In the genomic region with DNA sequence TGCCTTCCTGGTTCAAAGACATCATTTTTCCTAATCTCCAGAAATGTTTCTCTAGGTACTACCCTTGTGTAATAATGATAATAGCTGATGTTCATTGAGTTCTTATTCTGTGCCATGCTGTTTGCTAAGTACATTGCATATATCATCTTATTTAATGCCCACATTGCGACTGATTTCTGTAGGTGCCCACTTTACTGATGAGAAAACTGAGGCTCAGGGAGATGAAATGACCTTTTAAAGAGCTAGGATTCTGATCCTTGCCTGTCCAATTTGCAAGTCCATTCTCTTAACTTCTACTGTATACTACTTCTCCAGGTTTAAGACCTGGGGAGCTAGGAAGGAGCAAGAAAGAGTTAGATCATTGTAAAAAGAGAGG, we compare ENCODE assay signal across 11 cellular contexts. TPM values are rescaled to one million over a fixed set of nuclear protein-coding genes. Genes with fewer than 3 reads are reported as not detected.
A peak's percentile ranks its signal among the peaks of the same experiment; 100 is the strongest.
DNase-seq lines count a peak whose midpoint lies in the region; ATAC-seq, FAIRE-seq and TF ChIP-seq lines count a peak whose summit lies in the region.
"Had no signal": no experiment of that assay in that cellular context is flagged by ENCODE, and none has a peak within 500 bp of the region (broad histone marks: within the 10 kb centered on the region; RNA-seq: fewer than 3 reads in every experiment).

No MANE protein-coding gene starts in this region.

- peaks cover 20% of the 10 kb centered on the region for H3K79me2 ChIP-seq in OCI-LY1 (ENCODE audit: insufficient read depth, low read length)

- peaks cover 6% of the 10 kb centered on the region for H3F3A ChIP-seq in OCI-LY1 (ENCODE audit: insufficient read depth, low read length)

- H3K9ac ChIP-seq in OCI-LY1 (ENCODE audit: low read length) = peak overlapping the region; percentile 99; the same call in 1 of the 2 replicates

- peaks cover 62% of the 10 kb centered on the region for H3K36me3 Mint-ChIP-seq in activated CD4-positive, alpha-beta T cell treated with anti-CD3 and anti-CD28 coated beads for 36 hours (ENCODE audit: low read depth)
- H3K36me3 Mint-ChIP-seq in osteocyte (ENCODE audit: unreplicated experiment) = peaks cover 2% of the 10 kb centered on the region

- H4K20me1 ChIP-seq in OCI-LY1 (ENCODE audit: insufficient read depth, low read length) = no peaks in the 10 kb centered on the region

- H3K36me3 ChIP-seq in OCI-LY1 (ENCODE audit: insufficient read depth, low read length) = peaks cover 55% of the 10 kb centered on the region
- peaks cover 13% of the 10 kb centered on the region for H3K36me3 ChIP-seq in bronchial epithelial cell (ENCODE audit: control insufficient read depth, insufficient read depth, low read length)
- H3K36me3 ChIP-seq in left lung = peaks cover 0 to 22% of the 10 kb centered on the region in 2 donors
- H3K36me3 ChIP-seq: thyroid gland had no signal

- FAIRE-seq in bronchial epithelial cell (lab: Jason Lieb, UNC) = no peak

- H3K27ac Mint-ChIP-seq in activated CD4-positive, alpha-beta T cell treated with anti-CD3 and anti-CD28 coated beads for 36 hours = peak overlapping the region; percentile 86
- peak overlapping the region; percentile 99 for H3K27ac Mint-ChIP-seq in osteocyte (ENCODE audit: unreplicated experiment)

- no peaks in the 10 kb centered on the region for H3K9me3 Mint-ChIP-seq in activated CD4-positive, alpha-beta T cell treated with anti-CD3 and anti-CD28 coated beads for 36 hours (ENCODE audit: low read depth)
- H3K9me3 Mint-ChIP-seq in osteocyte (ENCODE audit: unreplicated experiment) = no peaks in the 10 kb centered on the region

- no peaks in the 10 kb centered on the region for H3K9me2 ChIP-seq in OCI-LY1 (ENCODE audit: low read depth, low read length)

- H3K9me3 ChIP-seq in OCI-LY1 (ENCODE audit: low read length) = no peaks in the 10 kb centered on the region
- no peaks in the 10 kb centered on the region for H3K9me3 ChIP-seq in left lung
- H3K9me3 ChIP-seq: thyroid gland had no signal

- DNase-seq in activated CD4-positive, alpha-beta T cell treated with anti-CD3 and anti-CD28 coated beads for 36 hours = no peak
- DNase-seq in activated CD4-positive, alpha-beta T cell treated with anti-CD3 and anti-CD28 coated beads for 48 hours = no peak
- DNase-seq in bronchial epithelial cell (ENCODE audit: low read depth) = no peak
- DNase-seq in osteocyte (ENCODE audit: extremely low spot score, unreplicated experiment) = no peak
- DNase-seq in left lung = no peak
- no peak for DNase-seq in SHP77 (lab: John Stamatoyannopoulos, UW)
- DNase-seq: DMS153, thyroid gland had no signal

- H3K27me3 ChIP-seq in OCI-LY1 (ENCODE audit: insufficient read depth, low read length) (no peaks in the 10 kb centered on the region), bronchial epithelial cell (ENCODE audit: control insufficient read depth, insufficient read depth, low read length) (no peaks in the 10 kb centered on the region), left lung (no peaks in the 10 kb centered on the region)
- H3K27me3 ChIP-seq: thyroid gland had no signal

- H3K4me2 ChIP-seq in OCI-LY1 (ENCODE audit: low read length) = peak overlapping the region; percentile 93

- peak overlapping the region; percentile 100 for H3K4me3 Mint-ChIP-seq in activated CD4-positive, alpha-beta T cell treated with anti-CD3 and anti-CD28 coated beads for 36 hours
- no peak overlapping the region for H3K4me3 Mint-ChIP-seq in osteocyte (ENCODE audit: unreplicated experiment)

- no peaks in the 10 kb centered on the region for H3K27me3 Mint-ChIP-seq in activated CD4-positive, alpha-beta T cell treated with anti-CD3 and anti-CD28 coated beads for 36 hours
- no peaks in the 10 kb centered on the region for H3K27me3 Mint-ChIP-seq in osteocyte (ENCODE audit: unreplicated experiment)

- POLR2A ChIA-PET in activated CD4-positive, alpha-beta T cell treated with anti-CD3 and anti-CD28 coated beads for 36 hours (lab: Charles Lee) = interaction anchor here (0.5 to 1.5 kb wide), 3 partner anchors 16 to 952 kb away, joined by 3 to 4 read pairs (median 3); a partner anchor contains a TSS

- CTCF ChIA-PET in activated CD4-positive, alpha-beta T cell treated with anti-CD3 and anti-CD28 coated beads for 36 hours (lab: Charles Lee) = interaction anchor here (0.8 to 5.3 kb wide), 8 partner anchors 8 to 209 kb away, joined by 3 to 43 read pairs (median 4); a partner anchor contains a TSS

- H2AFZ ChIP-seq in OCI-LY1 (ENCODE audit: low read length) = no peak overlapping the region

- intact Hi-C loops in activated CD4-positive, alpha-beta T cell treated with anti-CD3 and anti-CD28 coated beads for 36 hours (cut with DNase I, micrococcal nuclease) = loop anchor here in 1 of 2 experiments (10.0 kb wide), 1 partner anchor 1151 kb away; a partner anchor contains a TSS
- intact Hi-C loops in left lung (cut with DNase I) = no loop called here

- TF ChIP-seq CTCF in OCI-LY1 (IDR thresholded peaks at IDR 0.05; ENCODE audit: low read length) (no peak), bronchial epithelial cell (IDR thresholded peaks at IDR 0.05; ENCODE audit: insufficient read depth, low read length, severe bottlenecking) (no peak), osteocyte (IDR thresholded peaks at IDR 0.05) (no peak), left lung (IDR thresholded peaks at IDR 0.05) (no peak)

- H3K4me1 Mint-ChIP-seq in activated CD4-positive, alpha-beta T cell treated with anti-CD3 and anti-CD28 coated beads for 36 hours = peaks cover 77% of the 10 kb centered on the region
- H3K4me1 Mint-ChIP-seq in osteocyte (ENCODE audit: unreplicated experiment) = peaks cover 39% of the 10 kb centered on the region

- H3K4me3 ChIP-seq in OCI-LY1 (ENCODE audit: low read depth, low read length, poor library complexity, severe bottlenecking) = peak overlapping the region; percentile 95
- peak overlapping the region; percentile 27 for H3K4me3 ChIP-seq in bronchial epithelial cell (ENCODE audit: low read depth, low read length)
- no peak overlapping the region for H3K4me3 ChIP-seq in left lung
- H3K4me3 ChIP-seq: thyroid gland had no signal

- peaks cover 43% of the 10 kb centered on the region for H3K4me1 ChIP-seq in OCI-LY1 (ENCODE audit: insufficient read depth, low read length, severe bottlenecking)
- H3K4me1 ChIP-seq in left lung = peaks cover 19 to 54% of the 10 kb centered on the region in 2 donors

- no peak for ATAC-seq in activated CD4-positive, alpha-beta T cell treated with anti-CD3 and anti-CD28 coated beads for 36 hours
- ATAC-seq in HG03039 (IDR thresholded peaks at IDR 0.05; ENCODE audit: unreplicated experiment) (no peak), left lung (no peak)
- ATAC-seq: Panc1 had no signal

- H3K27ac ChIP-seq in OCI-LY1 (ENCODE audit: low read depth, low read length, poor library complexity, severe bottlenecking) (peak overlapping the region; percentile 100), left lung (peak overlapping the region in 1 of 2 donors; percentile 60)
- H3K27ac ChIP-seq: thyroid gland had no signal

RNA-seq across cellular contexts. Expression of a gene that starts 2.8 kb away (rescaled TPM):
- 100 to 1,000 TPM; 341 to 385 TPM for total RNA-seq in activated CD4-positive, alpha-beta T cell treated with anti-CD3 and anti-CD28 coated beads for 36 hours
- 81.9 and 88.5 TPM in 2 replicates for total RNA-seq in bronchial epithelial cell
- total RNA-seq in osteocyte = 63.0 and 70.1 TPM in 2 replicates
- 10 to 100 TPM; 30.6 to 36.7 TPM for total RNA-seq in left lung

RNA-seq across cellular contexts. Expression of a gene that starts 6.1 kb away (rescaled TPM):
- 10 to 100 TPM; 24.6 to 30.2 TPM for total RNA-seq in activated CD4-positive, alpha-beta T cell treated with anti-CD3 and anti-CD28 coated beads for 36 hours
- total RNA-seq in bronchial epithelial cell (34.0 and 56.3 TPM in 2 replicates), osteocyte (18.2 and 20.5 TPM in 2 replicates), left lung (10 to 100 TPM; 27.3 to 31.0 TPM)

RNA-seq across cellular contexts. Expression of a gene that starts 32.1 kb away (rescaled TPM):
- 1 to 10 TPM in 1 of 2 experiments, under 1 TPM in 1; 0.86 to 1.2 TPM for total RNA-seq in activated CD4-positive, alpha-beta T cell treated with anti-CD3 and anti-CD28 coated beads for 36 hours
- total RNA-seq in bronchial epithelial cell = 1.8 and 2.6 TPM in 2 replicates
- 1.0 and 1.4 TPM in 2 replicates for total RNA-seq in osteocyte
- total RNA-seq in left lung = 1 to 10 TPM in 1 of 2 donors, under 1 TPM in 1; 0.99 to 1.8 TPM

RNA-seq across cellular contexts. Expression of a gene that starts 32.8 kb away (rescaled TPM):
- total RNA-seq in activated CD4-positive, alpha-beta T cell treated with anti-CD3 and anti-CD28 coated beads for 36 hours = 100 to 1,000 TPM; 104 to 149 TPM
- 5.2 and 6.8 TPM in 2 replicates for total RNA-seq in bronchial epithelial cell
- total RNA-seq in osteocyte = 27.3 and 29.6 TPM in 2 replicates
- 10 to 100 TPM; 34.1 to 40.3 TPM for total RNA-seq in left lung

RNA-seq across cellular contexts. Expression of a gene that starts 40.1 kb away (rescaled TPM):
- 10 to 100 TPM; 33.2 to 35.1 TPM for total RNA-seq in activated CD4-positive, alpha-beta T cell treated with anti-CD3 and anti-CD28 coated beads for 36 hours
- 30.8 and 48.8 TPM in 2 replicates for total RNA-seq in bronchial epithelial cell
- 126 and 134 TPM in 2 replicates for total RNA-seq in osteocyte
- 100 to 1,000 TPM; 116 to 175 TPM for total RNA-seq in left lung

Comparison
In these comparisons a context has a peak if more than half of its experiments do, and no peak if none do; other contexts are left out.
1. H3K4me3 ChIP-seq: peak in OCI-LY1 (single experiment) and bronchial epithelial cell (single experiment); none in left lung (0 of 2).